ENCODE assay signal across 8 cellular contexts in the genomic region with DNA sequence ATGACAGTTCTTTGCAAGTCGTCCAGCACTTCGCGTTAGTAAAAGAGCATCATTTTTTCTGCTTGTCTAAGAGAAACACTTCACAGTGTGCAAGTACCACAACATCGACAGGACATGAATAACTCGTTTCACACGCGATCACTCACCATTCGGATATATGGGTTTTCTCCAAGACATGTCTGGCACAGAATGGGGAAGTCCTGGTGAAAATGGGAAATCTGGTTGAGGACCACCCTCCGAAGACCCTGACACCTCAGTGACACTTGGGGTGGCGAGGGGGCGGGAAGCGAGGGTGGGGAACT. TPM values are rescaled to one million over a fixed set of nuclear protein-coding genes. Genes with fewer than 3 reads are reported as not detected.
DNase-seq lines count a peak whose midpoint lies in the region; ATAC-seq and TF ChIP-seq lines count a peak whose summit lies in the region.

No MANE protein-coding gene starts in this region.

- no peak for TF ChIP-seq CTCF in GM12864 (IDR thresholded peaks at IDR 0.05; ENCODE audit: low read depth, low read length, missing control alignments)
- TF ChIP-seq CTCF in colonic mucosa (IDR thresholded peaks at IDR 0.05): no peak
- no peak for TF ChIP-seq CTCF in neutrophil (IDR thresholded peaks at IDR 0.05)

- H3K9me3 ChIP-seq in colonic mucosa: no peaks in the 10 kb centered on the region
- H3K9me3 ChIP-seq in neutrophil: no peaks in the 10 kb centered on the region

- ATAC-seq in HG03175 (IDR thresholded peaks at IDR 0.05; ENCODE audit: unreplicated experiment) (peak; percentile 23), sciatic nerve (no peak)

- intact Hi-C loops in colonic mucosa (cut with DNase I): loop anchor here (5.0 kb wide), 1 partner anchor 77 kb away; a partner anchor contains a TSS
- intact Hi-C loops in sciatic nerve (cut with DNase I): no loop called here

- H3K27ac ChIP-seq in colonic mucosa: peak overlapping the region; percentile 93
- H3K27ac ChIP-seq in neutrophil: peak overlapping the region; percentile 95

- peak overlapping the region; percentile 90 to 96 for H3K9ac ChIP-seq in colonic mucosa (ENCODE audit: low read depth in 2 of 2, low read length in 2 of 2)

- DNase-seq in GM12864 (ENCODE audit: low read depth) (no peak), colonic mucosa (no peak), sciatic nerve (ENCODE audit: low spot score) (no peak), COR-L47 (lab: John Stamatoyannopoulos, UW) (no peak)
- no peak for DNase-seq in activated naive CD4-positive, alpha-beta T cell treated with Interleukin-2 at 50 U/mL for 16 hours
- DNase-seq in activated CD4-positive, alpha-beta T cell treated with anti-CD3 and anti-CD28 coated beads, Interleukin-2, amount 50 U/mL, for 4 hours: no peak

- peaks cover 9% of the 10 kb centered on the region for H3K4me1 ChIP-seq in colonic mucosa
- peaks cover 19 to 24% of the 10 kb centered on the region in 2 experiments for H3K4me1 ChIP-seq in neutrophil (ENCODE audit: control insufficient read depth in 1 of 2, insufficient read depth in 1 of 2, low read depth in 1 of 2, low read length in 1 of 2)

- H3K27me3 ChIP-seq in colonic mucosa (no peaks in the 10 kb centered on the region), neutrophil (peaks cover 7% of the 10 kb centered on the region)

- peak overlapping the region; percentile 83 for H3K4me3 ChIP-seq in GM12864 (ENCODE audit: low read depth, low read length)
- H3K4me3 ChIP-seq in colonic mucosa: peak overlapping the region; percentile 96
- peak overlapping the region; percentile 96 to 97 for H3K4me3 ChIP-seq in neutrophil (ENCODE audit: low read depth in 1 of 2, low read length in 1 of 2)

- H3K36me3 ChIP-seq in colonic mucosa: peaks cover 20% of the 10 kb centered on the region
- peaks cover 39% of the 10 kb centered on the region for H3K36me3 ChIP-seq in neutrophil

RNA-seq across cellular contexts. Expression of a gene that starts 0.6 kb away (rescaled TPM):
- total RNA-seq in colonic mucosa: 10 to 100 TPM; 40.0 to 42.6 TPM
- 49.0 TPM for total RNA-seq in sciatic nerve

RNA-seq across cellular contexts. Expression of a gene that starts 39.2 kb away (rescaled TPM):
- total RNA-seq in colonic mucosa (under 1 TPM; 0.12 to 0.32 TPM), sciatic nerve (17.9 TPM)

RNA-seq across cellular contexts. Expression of a gene that starts 58.6 kb away (rescaled TPM):
- total RNA-seq in colonic mucosa: 10 to 100 TPM; 40.8 to 45.2 TPM
- 69.4 TPM for total RNA-seq in sciatic nerve

RNA-seq across cellular contexts. Expression of a gene that starts 59.8 kb away (rescaled TPM):
- total RNA-seq in colonic mucosa (10 to 100 TPM; 32.4 to 62.9 TPM), sciatic nerve (179 TPM)

Comparison
In these comparisons a context has a peak if more than half of its experiments do, and no peak if none do; other contexts are left out.
1. RNA of a gene that starts 39.2 kb away (total RNA-seq): 17.9 TPM in sciatic nerve (single experiment); 0.12 to 0.32 TPM in colonic mucosa; every median in the first group is over 10 times any median in the second.
2. Peak in every context shown above with its lines, with median percentiles within 50 percentile points of each other: H3K4me3 ChIP-seq.